In genomic region chr9:78778843-78779486, GRCh38 we compare ENCODE assay signal across 1 cellular context.
A peak's percentile ranks its signal among the peaks of the same experiment; 100 is the strongest.
TF ChIP-seq lines count a peak whose summit lies in the region.

No MANE protein-coding gene starts in this region.

TF ChIP-seq in HepG2, 621 proteins besides CTCF, POLR2A, EP300 and RAD21 (continued from another document):
- 0 out of 2 replicates have a peak, but pooled peaks have one; percentile 3 for TF ChIP-seq CREB1 (IDR thresholded peaks at IDR 0.05)
- no peak for TF ChIP-seq CREB1 (CRISPR knock-in tag; IDR thresholded peaks at IDR 0.05)
- no peak for TF ChIP-seq FOXA3 (CRISPR knock-in tag; IDR thresholded peaks at IDR 0.05)
- TF ChIP-seq HMGXB4 (CRISPR knock-in tag; IDR thresholded peaks at IDR 0.05; ENCODE audit: borderline replicate concordance in 1 of 2, low read depth in 1 of 2) = no peak
- TF ChIP-seq ZNF761 (CRISPR knock-in tag; conservative IDR thresholded peaks at IDR 0.05) = no peak
- TF ChIP-seq ZNF724P (CRISPR knock-in tag; IDR thresholded peaks at IDR 0.05; ENCODE audit: borderline replicate concordance) = no peak
